8 cellular contexts compared by ENCODE assay signal in genomic region chr6:30326446-30327231, GRCh38. TPM values are rescaled to one million over a fixed set of nuclear protein-coding genes. Genes with fewer than 3 reads are reported as not detected.
A peak's percentile ranks its signal among the peaks of the same experiment; 100 is the strongest.
DNase-seq lines count a peak whose midpoint lies in the region; ATAC-seq and TF ChIP-seq lines count a peak whose summit lies in the region.

Gene TRIM39, plus strand, starts transcription at chr6:30326927. Its CDS starts 2,391 bp downstream, at chr6:30329318.

- intact Hi-C loops in activated T-helper 2 cell treated with anti-CD3 and anti-CD28 coated beads, Interferon-gamma antibody, Interleukin-2, Interleukin-4, amounts not matched to agents 10 μg/mL and 5 μg/mL and 100 μg/mL, durations not matched to agents 14 hours and 24 hours and 36 hours (cut with micrococcal nuclease): loop anchor here (1.0 to 10.0 kb wide), 6 partner anchors 19 to 356 kb away; partner anchors contain the start of genes ABCF1, MRPS18B, PPP1R10 and PPP1R11
- intact Hi-C loops in natural killer cell (cut with micrococcal nuclease): loop anchor here (1.0 to 2.0 kb wide), 3 partner anchors 113 to 290 kb away; partner anchors contain the start of genes MRPS18B, PPP1R10, PPP1R11 and TRIM26

- peaks cover 47% of the 10 kb centered on the region for H3K4me1 Mint-ChIP-seq in activated T-helper 2 cell treated with anti-CD3 and anti-CD28 coated beads, Interferon-gamma antibody, Interleukin-2, Interleukin-4, amounts not matched to agents 10 μg/mL and 5 μg/mL and 100 μg/mL, durations not matched to agents 14 hours and 24 hours and 36 hours (ENCODE audit: low read depth)
- H3K4me1 Mint-ChIP-seq in natural killer cell: peaks cover 43 to 60% of the 10 kb centered on the region in 2 donors

- TF ChIP-seq CTCF in LNCaP clone FGC (IDR thresholded peaks at IDR 0.05; ENCODE audit: control insufficient read depth, extremely low read depth, insufficient read depth): no peak
- TF ChIP-seq CTCF in fibroblast of mammary gland (conservative IDR thresholded peaks at IDR 0.05; ENCODE audit: control insufficient read depth, insufficient read depth, low read depth, low read length): no peak
- no peak for TF ChIP-seq CTCF in natural killer cell (IDR thresholded peaks at IDR 0.05)

- DNase-seq in EH (ENCODE audit: low read depth) (peak; percentile 85), GOT3 (lab: John Stamatoyannopoulos, UW) (peak; percentile 71), LNCaP clone FGC (ENCODE audit: low read depth) (no peak), fibroblast of mammary gland (ENCODE audit: low read depth) (peak; percentile 74), natural killer cell (peak; percentile 87)
- peak; percentile 85 for DNase-seq in activated T-helper 2 cell treated with anti-CD3 and anti-CD28 coated beads, Interferon-gamma antibody, Interleukin-2, Interleukin-4, amounts not matched to agents 10 μg/mL and 5 μg/mL and 100 μg/mL, durations not matched to agents 14 hours and 24 hours and 36 hours (ENCODE audit: low spot score)
- DNase-seq in stimulated activated naive CD4-positive, alpha-beta T cell (lab: John Stamatoyannopoulos, UW): peak; percentile 78 to 95 (median 90)

- peak within 1 kb of the TSS; percentile 93 for H3K27ac Mint-ChIP-seq in activated T-helper 2 cell treated with anti-CD3 and anti-CD28 coated beads, Interferon-gamma antibody, Interleukin-2, Interleukin-4, amounts not matched to agents 10 μg/mL and 5 μg/mL and 100 μg/mL, durations not matched to agents 14 hours and 24 hours and 36 hours
- peak within 1 kb of the TSS; percentile 98 to 99 for H3K27ac Mint-ChIP-seq in natural killer cell

- TF ChIP-seq POLR2A in Raji (IDR thresholded peaks at IDR 0.05; ENCODE audit: insufficient read depth, low read depth, low read length): peak; percentile 70

- H3K4me3 ChIP-seq in LNCaP clone FGC (ENCODE audit: low read depth, low read length) (peak within 1 kb of the TSS; percentile 95), fibroblast of mammary gland (ENCODE audit: control insufficient read depth, low read depth, low read length) (peak within 1 kb of the TSS; percentile 97)

- H3K9me3 Mint-ChIP-seq in activated T-helper 2 cell treated with anti-CD3 and anti-CD28 coated beads, Interferon-gamma antibody, Interleukin-2, Interleukin-4, amounts not matched to agents 10 μg/mL and 5 μg/mL and 100 μg/mL, durations not matched to agents 14 hours and 24 hours and 36 hours: no peaks in the 10 kb centered on the region
- H3K9me3 Mint-ChIP-seq in natural killer cell: no peaks in the 10 kb centered on the region

- peak within 1 kb of the TSS; percentile 94 for H3K4me3 Mint-ChIP-seq in activated T-helper 2 cell treated with anti-CD3 and anti-CD28 coated beads, Interferon-gamma antibody, Interleukin-2, Interleukin-4, amounts not matched to agents 10 μg/mL and 5 μg/mL and 100 μg/mL, durations not matched to agents 14 hours and 24 hours and 36 hours (ENCODE audit: low read depth)
- H3K4me3 Mint-ChIP-seq in natural killer cell: peak within 1 kb of the TSS; percentile 99

- peaks cover 51% of the 10 kb centered on the region for H3K36me3 Mint-ChIP-seq in activated T-helper 2 cell treated with anti-CD3 and anti-CD28 coated beads, Interferon-gamma antibody, Interleukin-2, Interleukin-4, amounts not matched to agents 10 μg/mL and 5 μg/mL and 100 μg/mL, durations not matched to agents 14 hours and 24 hours and 36 hours (ENCODE audit: low read depth)
- H3K36me3 Mint-ChIP-seq in natural killer cell: peaks cover 17% of the 10 kb centered on the region

- peak; percentile 55 to 78 (median 64) for ATAC-seq in natural killer cell

- no peaks in the 10 kb centered on the region for H3K27me3 Mint-ChIP-seq in activated T-helper 2 cell treated with anti-CD3 and anti-CD28 coated beads, Interferon-gamma antibody, Interleukin-2, Interleukin-4, amounts not matched to agents 10 μg/mL and 5 μg/mL and 100 μg/mL, durations not matched to agents 14 hours and 24 hours and 36 hours (ENCODE audit: low read depth)
- H3K27me3 Mint-ChIP-seq in natural killer cell (ENCODE audit: low read depth in 2 of 2): no peaks in the 10 kb centered on the region

RNA-seq across cellular contexts. Expression of gene TRIM39, which starts in this region (rescaled TPM):
- total RNA-seq in activated T-helper 2 cell treated with anti-CD3 and anti-CD28 coated beads, Interferon-gamma antibody, Interleukin-2, Interleukin-4, amounts not matched to agents 10 μg/mL and 5 μg/mL and 100 μg/mL, durations not matched to agents 14 hours and 24 hours and 36 hours: 11.2 and 13.0 TPM in 2 replicates
- total RNA-seq in natural killer cell: 10 to 100 TPM; 32.1 to 40.1 (median 38.5) TPM
